In genomic region chr13:111657013-111657412, GRCh38 we compare ENCODE assay signal across 16 cellular contexts.
DNase-seq lines count a peak whose midpoint lies in the region; ATAC-seq and TF ChIP-seq lines count a peak whose summit lies in the region.
"Had no signal": no experiment of that assay in that cellular context is flagged by ENCODE, and none has a peak within 500 bp of the region (broad histone marks: within the 10 kb centered on the region; RNA-seq: fewer than 3 reads in every experiment).

No MANE protein-coding gene starts in this region.

- H3K4me3 Mint-ChIP-seq in glutamatergic neuron (ENCODE audit: unreplicated experiment): no peak overlapping the region
- peak overlapping the region; percentile 18 for H3K4me3 Mint-ChIP-seq in type B pancreatic cell

- DNase-seq in activated effector memory CD4-positive, alpha-beta T cell treated with anti-CD3 and anti-CD28 coated beads, Interleukin-2, amount 50 U/mL, for 16 hours: peak; percentile 9
- no peak for DNase-seq in activated effector memory CD4-positive, alpha-beta T cell treated with Interleukin-2 at 50 U/mL for 16 hours
- DNase-seq in ELF-1 (ENCODE audit: low read depth, low spot score) (peak; percentile 73), glutamatergic neuron (no peak), type B pancreatic cell (ENCODE audit: extremely low spot score, unreplicated experiment) (no peak), T-helper 9 cell (no peak)
- DNase-seq: AML-193, GM23248, KG1, NCI-H1092 treated with DMSO at 0.1 percent for 48 hours, NCI-H1436 treated with DMSO at 0.1 percent for 48 hours, NCI-H2029 treated with DMSO at 0.1 percent for 48 hours had no signal

- peak overlapping the region; percentile 8 for H3K27ac Mint-ChIP-seq in glutamatergic neuron (ENCODE audit: unreplicated experiment)
- H3K27ac Mint-ChIP-seq in type B pancreatic cell: peak overlapping the region; percentile 39

- ATAC-seq in SK-N-SH treated with all-trans-retinoic acid at 6 μM for 48 hours (no peak), GM21529 (IDR thresholded peaks at IDR 0.05; ENCODE audit: unreplicated experiment) (no peak)
- ATAC-seq: GM12878, HCT116 had no signal

- peaks cover 15% of the 10 kb centered on the region for H3K4me1 Mint-ChIP-seq in glutamatergic neuron (ENCODE audit: low read depth, unreplicated experiment)
- peaks cover 13% of the 10 kb centered on the region for H3K4me1 Mint-ChIP-seq in type B pancreatic cell (ENCODE audit: unreplicated experiment)

- H3K9me3 Mint-ChIP-seq in glutamatergic neuron (ENCODE audit: unreplicated experiment) (peaks cover 2% of the 10 kb centered on the region), type B pancreatic cell (no peaks in the 10 kb centered on the region)

- no peak for TF ChIP-seq CTCF in glutamatergic neuron (IDR thresholded peaks at IDR 0.05; ENCODE audit: partially characterized antibody, unreplicated experiment)
- no peak for TF ChIP-seq CTCF in type B pancreatic cell (conservative IDR thresholded peaks at IDR 0.05)

- peaks cover 4% of the 10 kb centered on the region for H3K27me3 Mint-ChIP-seq in glutamatergic neuron (ENCODE audit: unreplicated experiment)
- H3K27me3 Mint-ChIP-seq in type B pancreatic cell: peaks cover 43% of the 10 kb centered on the region

- no peaks in the 10 kb centered on the region for H3K36me3 Mint-ChIP-seq in glutamatergic neuron (ENCODE audit: unreplicated experiment)
- H3K36me3 Mint-ChIP-seq in type B pancreatic cell: no peaks in the 10 kb centered on the region

TF ChIP-seq in SK-N-SH treated with all-trans-retinoic acid at 6 μM for 48 hours, 23 proteins besides CTCF, POLR2A, EP300 and RAD21:
- TF ChIP-seq CSRNP3 (CRISPR knock-in tag; IDR thresholded peaks at IDR 0.05) (no peak), PATZ1 (CRISPR knock-in tag; IDR thresholded peaks at IDR 0.05; ENCODE audit: borderline replicate concordance) (no peak), ZC3H10 (CRISPR knock-in tag; IDR thresholded peaks at IDR 0.05) (no peak), ARNTL (CRISPR knock-in tag; IDR thresholded peaks at IDR 0.05; ENCODE audit: borderline replicate concordance, low read depth) (no peak), RARB (CRISPR knock-in tag; IDR thresholded peaks at IDR 0.05) (no peak), GLIS3 (CRISPR knock-in tag; IDR thresholded peaks at IDR 0.05) (no peak)
TF ChIP-seq in SK-N-SH treated with all-trans-retinoic acid at 6 μM for 48 hours: peak in this region for 0.

Comparison
In these comparisons a context has a peak if more than half of its experiments do, and no peak if none do; other contexts are left out.
1. DNase-seq: peak in activated effector memory CD4-positive, alpha-beta T cell treated with anti-CD3 and anti-CD28 coated beads, Interleukin-2, amount 50 U/mL, for 16 hours (single experiment) and ELF-1 (single experiment); none in activated effector memory CD4-positive, alpha-beta T cell treated with Interleukin-2 at 50 U/mL for 16 hours (single experiment), glutamatergic neuron (single experiment), type B pancreatic cell (single experiment) and T-helper 9 cell (single experiment).